15 cellular contexts compared by ENCODE assay signal in the genomic region with DNA sequence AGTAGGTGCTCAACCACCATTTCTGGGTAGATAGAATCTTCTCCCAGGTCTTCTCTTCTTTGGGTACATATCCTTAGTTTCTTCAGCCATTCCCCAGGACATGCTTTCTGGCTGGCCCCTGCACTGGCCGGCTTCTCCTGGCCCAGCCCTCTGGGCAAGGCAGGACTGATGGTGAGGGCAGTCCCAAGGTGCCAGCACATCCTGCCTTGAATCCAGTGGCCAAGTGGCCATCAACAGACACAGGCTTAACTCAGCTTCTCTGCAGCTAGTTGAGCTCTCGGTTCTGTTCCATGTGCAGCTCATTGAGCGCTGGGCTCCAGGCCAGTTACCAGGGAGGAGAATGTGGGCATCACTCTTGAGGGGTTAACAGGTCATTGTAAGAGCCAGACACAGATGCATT. TPM values are rescaled to one million over a fixed set of nuclear protein-coding genes. Genes with fewer than 3 reads are reported as not detected.
A peak's percentile ranks its signal among the peaks of the same experiment; 100 is the strongest.
DNase-seq lines count a peak whose midpoint lies in the region; ATAC-seq, FAIRE-seq and TF ChIP-seq lines count a peak whose summit lies in the region.
"Had no signal": no experiment of that assay in that cellular context is flagged by ENCODE, and none has a peak within 500 bp of the region (broad histone marks: within the 10 kb centered on the region; RNA-seq: fewer than 3 reads in every experiment).

No MANE protein-coding gene starts in this region.

- H2BK5ac ChIP-seq in IMR-90 (ENCODE audit: low read depth, low read length, poor library complexity, severe bottlenecking) = no peak overlapping the region

- TF ChIP-seq POLR2A in IMR-90 (IDR thresholded peaks at IDR 0.05; ENCODE audit: low read depth, low read length) = no peak
- no peak for TF ChIP-seq POLR2A in spleen (IDR thresholded peaks at IDR 0.05)
- TF ChIP-seq POLR2A in GM12892 (IDR thresholded peaks at IDR 0.05; ENCODE audit: low read depth, low read length) = no peak
- no peak for TF ChIP-seq POLR2A in transverse colon (IDR thresholded peaks at IDR 0.05)

- CTCF ChIA-PET in IMR-90 (lab: Yijun Ruan, JAX) = no interaction called here

- peak overlapping the region; percentile 32 for H2AFZ ChIP-seq in IMR-90 (replicated peaks; ENCODE audit: low read length, poor library complexity)
- H2AFZ ChIP-seq: GM23248 had no signal

- H3K9me3 Mint-ChIP-seq in chondrocyte (ENCODE audit: low read depth) = peaks cover 14% of the 10 kb centered on the region

- H4K8ac ChIP-seq in IMR-90 (ENCODE audit: low read depth in 2 of 2, low read length in 2 of 2) = peak overlapping the region; percentile 17 to 49; a peak in 2 of 4 replicates

- H3K4me1 Mint-ChIP-seq in chondrocyte (ENCODE audit: low read depth) = peaks cover 6% of the 10 kb centered on the region
- H3K4me1 Mint-ChIP-seq: CD8-positive, alpha-beta memory T cell had no signal

- no peak overlapping the region for H3K4me3 Mint-ChIP-seq in chondrocyte (ENCODE audit: unreplicated experiment)
- H3K4me3 Mint-ChIP-seq: CD8-positive, alpha-beta memory T cell had no signal

- H3K36me3 ChIP-seq in IMR-90 (ENCODE audit: control insufficient read depth, insufficient read depth, low read length) = no peaks in the 10 kb centered on the region
- H3K36me3 ChIP-seq in spleen = no peaks in the 10 kb centered on the region
- no peaks in the 10 kb centered on the region for H3K36me3 ChIP-seq in transverse colon
- H3K36me3 ChIP-seq: BLaER1 had no signal

- no peak overlapping the region for H3K9ac ChIP-seq in IMR-90 (ENCODE audit: low read depth, low read length)
- H3K9ac ChIP-seq: BLaER1, GM23248 had no signal

- H4K20me1 ChIP-seq in IMR-90 (ENCODE audit: insufficient read depth, low read length) = no peaks in the 10 kb centered on the region
- H4K20me1 ChIP-seq: BLaER1 had no signal

- in situ Hi-C loops in IMR-90 (cut with MboI; ENCODE audit: low sequenced_read_pairs) = no loop called here
- in situ Hi-C loops in transverse colon (cut with MboI; ENCODE audit: low pct_ligation_motif_present in 1 of 4, low pct_unique_long_range_greater_than_20kb in 1 of 4, low sequenced_read_pairs in 3 of 4) = no loop called here

- H2AK9ac ChIP-seq in IMR-90 (replicated peaks; ENCODE audit: low read depth, low read length, poor library complexity) = peak overlapping the region; percentile 37

- no peak for FAIRE-seq in GM12892 (lab: Jason Lieb, UNC)
- FAIRE-seq: A549, GM18507, H54 had no signal

- BruUV-seq in IMR-90 (replicated peaks; lab: Mats Ljungman, UMichigan) = no TSS peak

- peak overlapping the region; percentile 24; the same call in 1 of the 2 replicates for H3K14ac ChIP-seq in IMR-90 (replicated peaks; ENCODE audit: low read depth, low read length)

- no peaks in the 10 kb centered on the region for H3K27me3 ChIP-seq in IMR-90 (ENCODE audit: control insufficient read depth, insufficient read depth, low read length)
- no peaks in the 10 kb centered on the region for H3K27me3 ChIP-seq in spleen (replicated peaks in 1 of 7)
- H3K27me3 ChIP-seq in transverse colon = no peaks in the 10 kb centered on the region
- H3K27me3 ChIP-seq: BLaER1 had no signal

- H3K4ac ChIP-seq in IMR-90 (ENCODE audit: low read depth, low read length) = peak overlapping the region; percentile 63

- dilution Hi-C loops in IMR-90 (cut with HindIII; ENCODE audit: low sequenced_read_pairs, unreplicated experiment) = no loop called here

- H3K56ac ChIP-seq in IMR-90 (ENCODE audit: extremely low read depth, insufficient read depth, low read length) = no peak overlapping the region

- TF ChIP-seq CTCF in IMR-90 (conservative IDR thresholded peaks at IDR 0.05; ENCODE audit: low read depth, low read length) = no peak
- TF ChIP-seq CTCF in chondrocyte (IDR thresholded peaks at IDR 0.05) = no peak
- no peak for TF ChIP-seq CTCF in spleen (IDR thresholded peaks at IDR 0.05 in 8 of 11, conservative IDR thresholded peaks at IDR 0.05 in 3 of 11)
- no peak for TF ChIP-seq CTCF in transverse colon (IDR thresholded peaks at IDR 0.05)

- POLR2A ChIA-PET in IMR-90 (lab: Charles Lee; ENCODE audit: unreplicated experiment) = no interaction called here

- peak overlapping the region; percentile 68; the same call in 1 of the 2 replicates for H4K91ac ChIP-seq in IMR-90 (ENCODE audit: insufficient read depth, low read depth, low read length)

- ATAC-seq in IMR-90 (ENCODE audit: low read depth) (no peak), HG02678 (IDR thresholded peaks at IDR 0.05; ENCODE audit: unreplicated experiment) (no peak)

- H3K4me1 ChIP-seq in IMR-90 (ENCODE audit: control insufficient read depth, insufficient read depth, low read length) (peaks cover 17% of the 10 kb centered on the region), spleen (no peaks in the 10 kb centered on the region), transverse colon (no peaks in the 10 kb centered on the region)
- H3K4me1 ChIP-seq: BLaER1 had no signal

- H3K4me3 ChIP-seq in IMR-90 (ENCODE audit: insufficient read depth, low read depth, low read length) = no peak overlapping the region
- no peak overlapping the region for H3K4me3 ChIP-seq in spleen
- H3K4me3 ChIP-seq in transverse colon = no peak overlapping the region
- H3K4me3 ChIP-seq: A549, BLaER1, GM23248 had no signal

- peak overlapping the region; percentile 11; the same call in 1 of the 3 replicates for H2BK15ac ChIP-seq in IMR-90 (ENCODE audit: low read depth, low read length)

- intact Hi-C loops in IMR-90 (cut with micrococcal nuclease) (no loop called here), spleen (cut with DNase I; ENCODE audit: low total_unique reads) (no loop called here), transverse colon (cut with DNase I; ENCODE audit: low total_unique reads) (no loop called here)

- peaks cover 11% of the 10 kb centered on the region for H3K9me1 ChIP-seq in IMR-90 (ENCODE audit: insufficient read depth, low read length)

- H3K27ac ChIP-seq in IMR-90 (ENCODE audit: insufficient read depth, low read length) (peak overlapping the region; percentile 76), spleen (no peak overlapping the region), transverse colon (no peak overlapping the region)
- H3K27ac ChIP-seq: BLaER1, GM23248 had no signal

- H2AK5ac ChIP-seq in IMR-90 (ENCODE audit: low read depth, low read length) = peak overlapping the region; percentile 90

- peaks cover 2% of the 10 kb centered on the region for H3K27me3 Mint-ChIP-seq in chondrocyte (ENCODE audit: low read depth)

- peak overlapping the region; percentile 32 for H3K18ac ChIP-seq in IMR-90 (ENCODE audit: low read depth, low read length)

- H3K23ac ChIP-seq in IMR-90 (ENCODE audit: low read depth, low read length) = peak overlapping the region; percentile 16; the same call in 1 of the 2 replicates

- H3K9me3 ChIP-seq in IMR-90 (ENCODE audit: control insufficient read depth, insufficient read depth, low read length) (peaks cover 10% of the 10 kb centered on the region), spleen (peaks cover 0 to 20% (median 9%) of the 10 kb centered on the region in 8 donors), transverse colon (no peaks in the 10 kb centered on the region)
- H3K9me3 ChIP-seq: A549, BLaER1 had no signal

- H4K5ac ChIP-seq in IMR-90 (ENCODE audit: low read depth, low read length) = peak overlapping the region; percentile 3; the same call in 1 of the 2 replicates

- DNase-seq in IMR-90 (no peak), chondrocyte (ENCODE audit: low spot score) (peak; percentile 40), spleen (peak; percentile 35), GM12892 (ENCODE audit: insufficient read length) (no peak), cerebellum (ENCODE audit: low spot score) (no peak), transverse colon (no peak)
- DNase-seq: Caco-2, DND-41 had no signal

- no peaks in the 10 kb centered on the region for H3K36me3 Mint-ChIP-seq in chondrocyte (ENCODE audit: low read depth)
- H3K36me3 Mint-ChIP-seq: CD8-positive, alpha-beta memory T cell had no signal

- no peak for TF ChIP-seq RAD21 in IMR-90 (IDR thresholded peaks at IDR 0.05; ENCODE audit: low read length)

- no peaks in the 10 kb centered on the region for H3K79me1 ChIP-seq in IMR-90 (ENCODE audit: low read depth in 1 of 2, low read length in 2 of 2)

- TF ChIP-seq EP300 in transverse colon (IDR thresholded peaks at IDR 0.05; ENCODE audit: low read depth) = no peak

- WGBS in IMR-90 (ENCODE audit: extremely low coverage in 2 of 2, insufficient read length in 1 of 2), 2 experiments = 86% methylated on average over 1 of the region's 3 CpGs; no CpG with 5 or more reads in 1 of the 2 experiments
- WGBS in spleen, 5 donors = 88 to 100% (median 95%) methylated on average over 1 to 3 of the region's 3 CpGs
- WGBS in transverse colon (ENCODE audit: low coverage in 1 of 2), 2 donors = 89% methylated on average over 3 of the region's 3 CpGs; no CpG with 5 or more reads in 1 of the 2 donors

- no peak overlapping the region for H3K27ac Mint-ChIP-seq in chondrocyte (ENCODE audit: unreplicated experiment)

- no peak overlapping the region for H3K4me2 ChIP-seq in IMR-90 (ENCODE audit: low read depth, low read length)
- H3K4me2 ChIP-seq: A549, BLaER1 had no signal

- peak overlapping the region; percentile 59; the same call in 1 of the 2 replicates for H2BK20ac ChIP-seq in IMR-90 (ENCODE audit: low read depth, low read length)

- H2BK120ac ChIP-seq in IMR-90 (ENCODE audit: low read depth, low read length) = peak overlapping the region; percentile 72

TF ChIP-seq in IMR-90, 13 proteins besides CTCF, POLR2A, EP300 and RAD21:
- TF ChIP-seq MXI1 (IDR thresholded peaks at IDR 0.05; ENCODE audit: borderline replicate concordance, low read depth, low read length) (no peak), RCOR1 (IDR thresholded peaks at IDR 0.05; ENCODE audit: insufficient replicate concordance, low read length) (no peak), CHD1 (IDR thresholded peaks at IDR 0.05; ENCODE audit: low read depth, low read length) (no peak), BHLHE40 (IDR thresholded peaks at IDR 0.05; ENCODE audit: low read depth, low read length) (no peak)
- TF ChIP-seq, protein P1, sequence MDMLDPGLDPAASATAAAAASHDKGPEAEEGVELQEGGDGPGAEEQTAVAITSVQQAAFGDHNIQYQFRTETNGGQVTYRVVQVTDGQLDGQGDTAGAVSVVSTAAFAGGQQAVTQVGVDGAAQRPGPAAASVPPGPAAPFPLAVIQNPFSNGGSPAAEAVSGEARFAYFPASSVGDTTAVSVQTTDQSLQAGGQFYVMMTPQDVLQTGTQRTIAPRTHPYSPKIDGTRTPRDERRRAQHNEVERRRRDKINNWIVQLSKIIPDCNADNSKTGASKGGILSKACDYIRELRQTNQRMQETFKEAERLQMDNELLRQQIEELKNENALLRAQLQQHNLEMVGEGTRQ (IDR thresholded peaks at IDR 0.05; ENCODE audit: low read depth, low read length) = no peak

RNA-seq across cellular contexts. Expression of a gene that starts 17.6 kb away (rescaled TPM):
- under 0.01 and 0.28 TPM in 2 replicates for total RNA-seq in IMR-90 (2012; rRNA removed)
- 0.05 and 0.07 TPM in 2 replicates for polyA plus RNA-seq in IMR-90 (2012; rRNA removed)
- polyA plus RNA-seq in IMR-90 (2012; cell fraction: cytosol; rRNA removed) = 0.02 and 0.03 TPM in 2 replicates
- polyA plus RNA-seq in IMR-90 (2012; cell fraction: nucleus; rRNA removed; ENCODE audit: low replicate concordance) = 0.56 and 0.64 TPM in 2 replicates
- 0.12 to 0.60 TPM (median 0.41 TPM) in 3 replicates for total RNA-seq in chondrocyte
- total RNA-seq in spleen = 1 to 10 TPM in 4 of 7 donors, under 1 TPM in 3; 0.44 to 2.0 (median 1.1) TPM
- under 1 TPM; 0.02 to 0.29 (median 0.05) TPM for polyA plus RNA-seq in spleen
- polyA plus RNA-seq in GM12892 (2012; ENCODE audit: missing spikeins) = 4.6 TPM
- 1.4 TPM for total RNA-seq in cerebellum
- 10 to 100 TPM in 1 of 4 donors, 1 to 10 TPM in 1, not detected in 2; 2.9 to 10.1 TPM for total RNA-seq in transverse colon
- total RNA-seq: GM23248 had no signal
- polyA plus RNA-seq: CD8-positive, alpha-beta memory T cell; GM23248 had no signal

Comparison
In these comparisons a context has a peak if more than half of its experiments do, and no peak if none do; other contexts are left out.
1. DNase-seq: peak in chondrocyte (single experiment) and spleen (single experiment); none in IMR-90 (single experiment), GM12892 (single experiment), cerebellum (single experiment) and transverse colon (single experiment).